Comparison of ENCODE assay signal across 1 cellular context in genomic region chr12:9365296-9365695, GRCh38.
A peak's percentile ranks its signal among the peaks of the same experiment; 100 is the strongest.
TF ChIP-seq lines count a peak whose summit lies in the region.

No MANE protein-coding gene starts in this region.

TF ChIP-seq in HepG2, 621 proteins besides CTCF, POLR2A, EP300 and RAD21 (continued from another document):
- TF ChIP-seq ZBTB46 (CRISPR knock-in tag; IDR thresholded peaks at IDR 0.05; ENCODE audit: borderline replicate concordance) (no peak), RBFOX2 (IDR thresholded peaks at IDR 0.05; ENCODE audit: low read depth, low read length) (no peak)
- TF ChIP-seq, protein P1, sequence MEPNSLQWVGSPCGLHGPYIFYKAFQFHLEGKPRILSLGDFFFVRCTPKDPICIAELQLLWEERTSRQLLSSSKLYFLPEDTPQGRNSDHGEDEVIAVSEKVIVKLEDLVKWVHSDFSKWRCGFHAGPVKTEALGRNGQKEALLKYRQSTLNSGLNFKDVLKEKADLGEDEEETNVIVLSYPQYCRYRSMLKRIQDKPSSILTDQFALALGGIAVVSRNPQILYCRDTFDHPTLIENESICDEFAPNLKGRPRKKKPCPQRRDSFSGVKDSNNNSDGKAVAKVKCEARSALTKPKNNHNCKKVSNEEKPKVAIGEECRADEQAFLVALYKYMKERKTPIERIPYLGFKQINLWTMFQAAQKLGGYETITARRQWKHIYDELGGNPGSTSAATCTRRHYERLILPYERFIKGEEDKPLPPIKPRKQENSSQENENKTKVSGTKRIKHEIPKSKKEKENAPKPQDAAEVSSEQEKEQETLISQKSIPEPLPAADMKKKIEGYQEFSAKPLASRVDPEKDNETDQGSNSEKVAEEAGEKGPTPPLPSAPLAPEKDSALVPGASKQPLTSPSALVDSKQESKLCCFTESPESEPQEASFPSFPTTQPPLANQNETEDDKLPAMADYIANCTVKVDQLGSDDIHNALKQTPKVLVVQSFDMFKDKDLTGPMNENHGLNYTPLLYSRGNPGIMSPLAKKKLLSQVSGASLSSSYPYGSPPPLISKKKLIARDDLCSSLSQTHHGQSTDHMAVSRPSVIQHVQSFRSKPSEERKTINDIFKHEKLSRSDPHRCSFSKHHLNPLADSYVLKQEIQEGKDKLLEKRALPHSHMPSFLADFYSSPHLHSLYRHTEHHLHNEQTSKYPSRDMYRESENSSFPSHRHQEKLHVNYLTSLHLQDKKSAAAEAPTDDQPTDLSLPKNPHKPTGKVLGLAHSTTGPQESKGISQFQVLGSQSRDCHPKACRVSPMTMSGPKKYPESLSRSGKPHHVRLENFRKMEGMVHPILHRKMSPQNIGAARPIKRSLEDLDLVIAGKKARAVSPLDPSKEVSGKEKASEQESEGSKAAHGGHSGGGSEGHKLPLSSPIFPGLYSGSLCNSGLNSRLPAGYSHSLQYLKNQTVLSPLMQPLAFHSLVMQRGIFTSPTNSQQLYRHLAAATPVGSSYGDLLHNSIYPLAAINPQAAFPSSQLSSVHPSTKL (CRISPR knock-in tag; IDR thresholded peaks at IDR 0.05): peak; percentile 28; the same call in 1 of the 2 replicates
